20 cellular contexts compared by ENCODE assay signal in genomic region chr4:156255205-156255604, GRCh38.
DNase-seq lines count a peak whose midpoint lies in the region; ATAC-seq and TF ChIP-seq lines count a peak whose summit lies in the region.
"Had no signal": no experiment of that assay in that cellular context is flagged by ENCODE, and none has a peak within 500 bp of the region (broad histone marks: within the 10 kb centered on the region; RNA-seq: fewer than 3 reads in every experiment).

No MANE protein-coding gene starts in this region.

- H3K4me1 ChIP-seq in hepatocyte (ENCODE audit: insufficient read depth) = no peaks in the 10 kb centered on the region
- H3K4me1 ChIP-seq: A549; BLaER1 treated with 17β-estradiol and CSF1 and Interleukin-3, amounts not matched to agents 10 nM and 100 nM had no signal

- 48% methylated on average over 1 of the region's 1 CpG for WGBS in hepatocyte (ENCODE audit: low lambda C conversion rate, missing lambda C conversion rate)

- no peaks in the 10 kb centered on the region for H3K9me2 ChIP-seq in hepatocyte (replicated peaks; ENCODE audit: insufficient read depth)

- H3K4me3 Mint-ChIP-seq in type B pancreatic cell = no peak overlapping the region
- H3K4me3 Mint-ChIP-seq: activated naive CD4-positive, alpha-beta T cell treated with anti-CD3 and anti-CD28 coated beads, Interleukin-2, amount 50 U/mL, for 24 hours; activated T-cell treated with anti-CD3 and anti-CD28 coated beads, Interleukin-2, amount 50 U/mL, for 72 hours; endodermal cell; mesothelial cell of epicardium; nephron progenitor cell had no signal

- no peaks in the 10 kb centered on the region for H3K9me3 ChIP-seq in hepatocyte (ENCODE audit: low read depth)
- H3K9me3 ChIP-seq: A549; BLaER1 treated with 17β-estradiol and CSF1 and Interleukin-3, amounts not matched to agents 10 nM and 100 nM had no signal

- H3K36me3 ChIP-seq in hepatocyte (replicated peaks; ENCODE audit: insufficient read depth, low read depth) = no peaks in the 10 kb centered on the region
- H3K36me3 ChIP-seq: BLaER1 treated with 17β-estradiol and CSF1 and Interleukin-3, amounts not matched to agents 10 nM and 100 nM had no signal

- H3K27me3 Mint-ChIP-seq in type B pancreatic cell = no peaks in the 10 kb centered on the region
- H3K27me3 Mint-ChIP-seq: activated naive CD4-positive, alpha-beta T cell treated with anti-CD3 and anti-CD28 coated beads, Interleukin-2, amount 50 U/mL, for 24 hours had no signal

- H3K27ac ChIP-seq in hepatocyte = no peak overlapping the region
- H3K27ac ChIP-seq in temporal lobe (ENCODE audit: low read depth, low read length) = peak overlapping the region; percentile 9
- H3K27ac ChIP-seq: A549; BLaER1 treated with 17β-estradiol and CSF1 and Interleukin-3, amounts not matched to agents 10 nM and 100 nM had no signal

- no peaks in the 10 kb centered on the region for H3K36me3 Mint-ChIP-seq in type B pancreatic cell
- H3K36me3 Mint-ChIP-seq: activated naive CD4-positive, alpha-beta T cell treated with anti-CD3 and anti-CD28 coated beads, Interleukin-2, amount 50 U/mL, for 24 hours; mesothelial cell of epicardium had no signal

- no peak overlapping the region for H3K27ac Mint-ChIP-seq in type B pancreatic cell
- H3K27ac Mint-ChIP-seq: activated T-cell treated with anti-CD3 and anti-CD28 coated beads, Interleukin-2, amount 50 U/mL, for 72 hours; endodermal cell; mesothelial cell of epicardium; nephron progenitor cell had no signal

- no peak overlapping the region for H2AFZ ChIP-seq in hepatocyte

- DNase-seq in NCI-H2227 treated with DMSO at 0.1 percent for 48 hours (lab: John Stamatoyannopoulos, UW) = peak; percentile 60
- no peak for DNase-seq in NCI-H2227 (lab: John Stamatoyannopoulos, UW; ENCODE audit: unreplicated experiment)
- peak; percentile 21 for DNase-seq in NCI-H446 treated with DMSO at 0.1 percent for 48 hours (lab: John Stamatoyannopoulos, UW)
- DNase-seq in hepatocyte (ENCODE audit: low spot score) = no peak
- no peak for DNase-seq in HPDE6-E6E7 (ENCODE audit: extremely low spot score)
- no peak for DNase-seq in type B pancreatic cell (ENCODE audit: extremely low spot score, unreplicated experiment)
- DNase-seq: activated T-cell treated with anti-CD3 and anti-CD28 coated beads, Interleukin-2, amount 50 U/mL, for 72 hours; endodermal cell; HCEC 1CT; hippocampal formation; kidney; nephron progenitor cell; substantia nigra had no signal

- H3K4me1 Mint-ChIP-seq in type B pancreatic cell (ENCODE audit: unreplicated experiment) = peaks cover 18% of the 10 kb centered on the region
- H3K4me1 Mint-ChIP-seq: activated naive CD4-positive, alpha-beta T cell treated with anti-CD3 and anti-CD28 coated beads, Interleukin-2, amount 50 U/mL, for 24 hours had no signal

- TF ChIP-seq CTCF in hepatocyte (IDR thresholded peaks at IDR 0.05; ENCODE audit: poor library complexity) (no peak), type B pancreatic cell (conservative IDR thresholded peaks at IDR 0.05) (no peak)

- no peak for ATAC-seq in GM21737 (IDR thresholded peaks at IDR 0.05; ENCODE audit: unreplicated experiment)
- ATAC-seq: A549; activated CD4-positive, CD25-positive, alpha-beta regulatory T cell treated with anti-CD3 and anti-CD28 coated beads, Interleukin-2, amount 50 U/mL, for 24 hours; activated T-cell treated with anti-CD3 and anti-CD28 coated beads, Interleukin-2, amount 50 U/mL, for 72 hours had no signal

- H3K79me2 ChIP-seq in hepatocyte = no peaks in the 10 kb centered on the region

- no peaks in the 10 kb centered on the region for H3K9me3 Mint-ChIP-seq in type B pancreatic cell
- H3K9me3 Mint-ChIP-seq: activated naive CD4-positive, alpha-beta T cell treated with anti-CD3 and anti-CD28 coated beads, Interleukin-2, amount 50 U/mL, for 24 hours; endodermal cell had no signal

- peak overlapping the region; percentile 2 for H3K4me2 ChIP-seq in hepatocyte
- H3K4me2 ChIP-seq: A549; BLaER1 treated with 17β-estradiol and CSF1 and Interleukin-3, amounts not matched to agents 10 nM and 100 nM had no signal

- no peak overlapping the region for H3K4me3 ChIP-seq in hepatocyte
- H3K4me3 ChIP-seq: A549; BLaER1 treated with 17β-estradiol and CSF1 and Interleukin-3, amounts not matched to agents 10 nM and 100 nM had no signal

- H4K20me1 ChIP-seq in hepatocyte (ENCODE audit: insufficient read depth, poor library complexity, severe bottlenecking) = no peaks in the 10 kb centered on the region
- H4K20me1 ChIP-seq: BLaER1 treated with 17β-estradiol and CSF1 and Interleukin-3, amounts not matched to agents 10 nM and 100 nM had no signal

- H3K27me3 ChIP-seq in hepatocyte = no peaks in the 10 kb centered on the region
- H3K27me3 ChIP-seq: BLaER1 treated with 17β-estradiol and CSF1 and Interleukin-3, amounts not matched to agents 10 nM and 100 nM had no signal

Comparison
In these comparisons a context has a peak if more than half of its experiments do, and no peak if none do; other contexts are left out.
1. DNase-seq: peak in NCI-H2227 treated with DMSO at 0.1 percent for 48 hours (single experiment) and NCI-H446 treated with DMSO at 0.1 percent for 48 hours (single experiment); none in NCI-H2227 (single experiment), hepatocyte (single experiment), HPDE6-E6E7 (single experiment) and type B pancreatic cell (single experiment).